18 cellular contexts compared by ENCODE assay signal in genomic region chr5:100800552-100800951, GRCh38.
DNase-seq lines count a peak whose midpoint lies in the region; ATAC-seq and FAIRE-seq lines count a peak whose summit lies in the region.
"Had no signal": no experiment of that assay in that cellular context is flagged by ENCODE, and none has a peak within 500 bp of the region (broad histone marks: within the 10 kb centered on the region; RNA-seq: fewer than 3 reads in every experiment).

No MANE protein-coding gene starts in this region.

- ATAC-seq in HG02623 (IDR thresholded peaks at IDR 0.05; ENCODE audit: unreplicated experiment): peak; percentile 62
- peak; percentile 92 for ATAC-seq in HG03342 (IDR thresholded peaks at IDR 0.05; ENCODE audit: unreplicated experiment)
- ATAC-seq in aorta (ENCODE audit: low FRiP score): no peak
- ATAC-seq: gastrocnemius medialis had no signal

- no peaks in the 10 kb centered on the region for H3K36me3 ChIP-seq in aorta (ENCODE audit: control insufficient read depth in 1 of 2, insufficient read depth in 2 of 2, low read length in 1 of 2)
- H3K36me3 ChIP-seq: gastrocnemius medialis had no signal

- no peaks in the 10 kb centered on the region for H3K4me1 ChIP-seq in aorta (ENCODE audit: control insufficient read depth in 1 of 2, insufficient read depth in 2 of 2, low read length in 2 of 2)
- H3K4me1 ChIP-seq: gastrocnemius medialis, testis had no signal

- H3K27ac ChIP-seq in aorta (ENCODE audit: low read depth in 1 of 2, low read length in 2 of 2): no peak overlapping the region
- H3K27ac ChIP-seq: gastrocnemius medialis, KMS-11, skin epidermis, testis had no signal

- H3K27me3 ChIP-seq in aorta (ENCODE audit: control insufficient read depth in 1 of 2, insufficient read depth in 2 of 2, low read length in 1 of 2): no peaks in the 10 kb centered on the region
- H3K27me3 ChIP-seq: gastrocnemius medialis, testis had no signal

- WGBS in aorta, 2 donors: 83 to 87% methylated on average over 5 of the region's 5 CpGs

- H3K9me3 ChIP-seq in aorta (ENCODE audit: control insufficient read depth, low read length): no peaks in the 10 kb centered on the region
- H3K9me3 ChIP-seq: gastrocnemius medialis, testis had no signal

- DNase-seq in GM19239 (ENCODE audit: insufficient read length, low spot score): no peak
- DNase-seq in aorta: no peak
- no peak for DNase-seq in NCI-H2081 treated with DMSO at 0.1 percent for 48 hours (lab: John Stamatoyannopoulos, UW)
- no peak for DNase-seq in activated gamma-delta T cell (lab: John Stamatoyannopoulos, UW)
- DNase-seq in activated CD8-positive, alpha-beta memory T cell treated with anti-CD3 and anti-CD28 coated beads, Interleukin-2, amount 50 U/mL, for 48 hours: no peak
- DNase-seq: activated CD4-positive, alpha-beta T cell treated with anti-CD3 and anti-CD28 coated beads, Interleukin-2, amount 50 U/mL, for 1 hour; CD4-positive, alpha-beta memory T cell; effector memory CD4-positive, alpha-beta T cell; gastrocnemius medialis; GDM1; NCI-H1694 treated with DMSO at 0.1 percent for 48 hours; RPMI8226; T-helper 9 cell; testis had no signal

- intact Hi-C loops in aorta (cut with DNase I): no loop called here

- no peak overlapping the region for H3K4me3 ChIP-seq in aorta (ENCODE audit: low read length in 2 of 2)
- H3K4me3 ChIP-seq: gastrocnemius medialis, skin epidermis, testis had no signal

- FAIRE-seq in GM19239 (lab: Jason Lieb, UNC): peak; percentile 55
